In genomic region chr6:101392561-101393230, GRCh38 we compare ENCODE assay signal across 11 cellular contexts. TPM values are rescaled to one million over a fixed set of nuclear protein-coding genes. Genes with fewer than 3 reads are reported as not detected.
DNase-seq lines count a peak whose midpoint lies in the region; ATAC-seq, FAIRE-seq and TF ChIP-seq lines count a peak whose summit lies in the region.
"Had no signal": no experiment of that assay in that cellular context is flagged by ENCODE, and none has a peak within 500 bp of the region (broad histone marks: within the 10 kb centered on the region; RNA-seq: fewer than 3 reads in every experiment).

No MANE protein-coding gene starts in this region.

- H3K36me3 Mint-ChIP-seq in activated naive CD8-positive, alpha-beta T cell treated with anti-CD3 and anti-CD28 coated beads for 36 hours = no peaks in the 10 kb centered on the region

- H3K4me3 ChIP-seq in astrocyte of the cerebellum (ENCODE audit: low read depth, low read length) = peak overlapping the region; percentile 43
- peak overlapping the region; percentile 51 for H3K4me3 ChIP-seq in thoracic aorta

- H3K9me3 ChIP-seq in thoracic aorta = no peaks in the 10 kb centered on the region

- H3K27me3 ChIP-seq in thoracic aorta (replicated peaks; ENCODE audit: insufficient read depth) = peaks cover 6% of the 10 kb centered on the region

- ATAC-seq in thoracic aorta (ENCODE audit: insufficient number of reproducible peaks, low FRiP score, low read depth) (no peak), HG03354 (IDR thresholded peaks at IDR 0.05; ENCODE audit: poor library complexity, severe bottlenecking, unreplicated experiment) (no peak)

- DNase-seq in NCI-H146 (lab: John Stamatoyannopoulos, UW) = peak; percentile 40
- no peak for DNase-seq in NCI-H146 treated with DMSO at 0.1 percent for 48 hours (lab: John Stamatoyannopoulos, UW; ENCODE audit: unreplicated experiment)
- DNase-seq in astrocyte of the cerebellum (ENCODE audit: low read depth) = no peak
- DNase-seq in iPS-NIHi7 (ENCODE audit: extremely low spot score) = peak; percentile 17
- no peak for DNase-seq in thoracic aorta (ENCODE audit: low spot score)
- no peak for DNase-seq in activated naive CD8-positive, alpha-beta T cell treated with anti-CD3 and anti-CD28 coated beads for 36 hours
- DNase-seq in GM12892 (ENCODE audit: insufficient read length) = no peak

- H3K36me3 ChIP-seq in thoracic aorta = no peaks in the 10 kb centered on the region

- no peak for FAIRE-seq in GM12892 (lab: Jason Lieb, UNC)
- FAIRE-seq: A204.1 had no signal

- in situ Hi-C loops in astrocyte of the cerebellum (cut with HindIII; ENCODE audit: low sequenced_read_pairs) = no loop called here

- TF ChIP-seq CTCF in astrocyte of the cerebellum (IDR thresholded peaks at IDR 0.05; ENCODE audit: low read depth, low read length, missing control alignments) = no peak
- TF ChIP-seq CTCF in thoracic aorta (IDR thresholded peaks at IDR 0.05) = no peak

- no peak overlapping the region for H3K27ac Mint-ChIP-seq in activated naive CD8-positive, alpha-beta T cell treated with anti-CD3 and anti-CD28 coated beads for 36 hours

- no peak overlapping the region for H3K27ac ChIP-seq in thoracic aorta

- H3K4me1 Mint-ChIP-seq in activated naive CD8-positive, alpha-beta T cell treated with anti-CD3 and anti-CD28 coated beads for 36 hours = no peaks in the 10 kb centered on the region
- H3K4me1 Mint-ChIP-seq: central memory CD8-positive, alpha-beta T cell had no signal

- no peak overlapping the region for H3K4me3 Mint-ChIP-seq in activated naive CD8-positive, alpha-beta T cell treated with anti-CD3 and anti-CD28 coated beads for 36 hours
- H3K4me3 Mint-ChIP-seq: central memory CD8-positive, alpha-beta T cell had no signal

- peaks cover 0 to 15% of the 10 kb centered on the region in 2 donors for H3K4me1 ChIP-seq in thoracic aorta (ENCODE audit: control insufficient read depth in 1 of 2, low read depth in 2 of 2)

- peaks cover 4% of the 10 kb centered on the region for H3K9me3 Mint-ChIP-seq in activated naive CD8-positive, alpha-beta T cell treated with anti-CD3 and anti-CD28 coated beads for 36 hours
- H3K9me3 Mint-ChIP-seq: central memory CD8-positive, alpha-beta T cell had no signal

- no peak for TF ChIP-seq POLR2A in GM12892 (IDR thresholded peaks at IDR 0.05; ENCODE audit: low read depth, low read length)

- H3K27me3 Mint-ChIP-seq in activated naive CD8-positive, alpha-beta T cell treated with anti-CD3 and anti-CD28 coated beads for 36 hours = peaks cover 50% of the 10 kb centered on the region

RNA-seq across cellular contexts. Expression of gene GRIK2, which starts 0.8 kb away (rescaled TPM):
- 1 to 10 TPM in 1 of 2 donors, under 1 TPM in 1; 0.92 to 2.0 TPM for total RNA-seq in thoracic aorta
- total RNA-seq in activated naive CD8-positive, alpha-beta T cell treated with anti-CD3 and anti-CD28 coated beads for 36 hours = not detected
- not detected for polyA plus RNA-seq in GM12892 (2012; ENCODE audit: missing spikeins)
- total RNA-seq: mononuclear cell had no signal

Comparison
In these comparisons a context has a peak if more than half of its experiments do, and no peak if none do; other contexts are left out.
1. DNase-seq: peak in NCI-H146 (single experiment) and iPS-NIHi7 (single experiment); none in NCI-H146 treated with DMSO at 0.1 percent for 48 hours (single experiment), astrocyte of the cerebellum (single experiment), thoracic aorta (single experiment), activated naive CD8-positive, alpha-beta T cell treated with anti-CD3 and anti-CD28 coated beads for 36 hours (single experiment) and GM12892 (single experiment).